Comparison of ENCODE assay signal across 10 cellular contexts in the genomic region with DNA sequence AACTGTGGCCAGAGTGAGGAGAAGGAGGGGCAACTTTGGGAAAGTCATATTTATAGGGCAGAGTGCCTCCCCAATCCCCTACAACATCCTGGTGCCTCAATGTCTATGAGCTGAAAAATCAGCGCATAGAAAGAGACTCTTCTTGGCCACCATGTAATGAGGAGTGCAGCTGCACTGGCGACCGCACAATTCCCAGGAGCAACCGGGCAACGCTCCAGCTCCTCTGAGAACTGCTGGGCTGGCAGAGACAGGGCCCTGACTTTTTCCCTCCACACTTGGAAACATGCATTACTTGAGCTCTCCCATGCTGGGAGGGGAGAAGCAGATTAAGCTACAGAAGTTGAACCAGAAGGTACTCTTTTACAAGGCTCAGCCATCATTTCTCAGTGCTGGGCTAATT. TPM values are rescaled to one million over a fixed set of nuclear protein-coding genes. Genes with fewer than 3 reads are reported as not detected.
A peak's percentile ranks its signal among the peaks of the same experiment; 100 is the strongest.
DNase-seq lines count a peak whose midpoint lies in the region; ATAC-seq and TF ChIP-seq lines count a peak whose summit lies in the region.
"Had no signal": no experiment of that assay in that cellular context is flagged by ENCODE, and none has a peak within 500 bp of the region (broad histone marks: within the 10 kb centered on the region; RNA-seq: fewer than 3 reads in every experiment).

No MANE protein-coding gene starts in this region.

- no peaks in the 10 kb centered on the region for H3K9me3 Mint-ChIP-seq in activated CD8-positive, alpha-beta memory T cell treated with anti-CD3 and anti-CD28 coated beads, Interleukin-2, amount 10 ng/mL, durations not matched to agents 7 days and 5 days (ENCODE audit: low read depth)
- H3K9me3 Mint-ChIP-seq: activated naive CD4-positive, alpha-beta T cell treated with anti-CD3 and anti-CD28 coated beads, Interleukin-2, amount 10 ng/mL, durations not matched to agents 7 days and 5 days; memory B cell had no signal

- H3K4me3 ChIP-seq in GM23248 (no peak overlapping the region), SK-N-SH (ENCODE audit: low read depth in 2 of 2, low read length in 1 of 2) (no peak overlapping the region), heart right ventricle (no peak overlapping the region), retinal pigment epithelial cell (ENCODE audit: low read length) (no peak overlapping the region)

- H3K9ac ChIP-seq in GM23248 (no peak overlapping the region), SK-N-SH (no peak overlapping the region)

- peak; percentile 85 for DNase-seq in GM23248
- DNase-seq in SK-N-SH, result peak; percentile 11
- DNase-seq in heart right ventricle, result peak; percentile 85 to 88
- peak; percentile 77 for DNase-seq in retinal pigment epithelial cell (ENCODE audit: low read depth)
- no peak for DNase-seq in stimulated activated CD4-positive, alpha-beta T cell treated with anti-CD3 and anti-CD28 coated beads, Interleukin-15, amount 100 ng/mL, for 24 hours
- DNase-seq in activated CD8-positive, alpha-beta memory T cell treated with anti-CD3 and anti-CD28 coated beads, Interleukin-2, amount 10 ng/mL, durations not matched to agents 7 days and 5 days, result no peak
- no peak for DNase-seq in omental fat pad (ENCODE audit: low spot score)
- DNase-seq: activated naive CD4-positive, alpha-beta T cell treated with anti-CD3 and anti-CD28 coated beads, Interleukin-2, amount 10 ng/mL, durations not matched to agents 7 days and 5 days had no signal

- no peaks in the 10 kb centered on the region for H3K36me3 Mint-ChIP-seq in activated CD8-positive, alpha-beta memory T cell treated with anti-CD3 and anti-CD28 coated beads, Interleukin-2, amount 10 ng/mL, durations not matched to agents 7 days and 5 days
- H3K36me3 Mint-ChIP-seq: activated naive CD4-positive, alpha-beta T cell treated with anti-CD3 and anti-CD28 coated beads, Interleukin-2, amount 10 ng/mL, durations not matched to agents 7 days and 5 days; memory B cell had no signal

- POLR2A ChIA-PET in SK-N-SH (lab: Yijun Ruan, JAX), result interaction anchor here (0.6 kb wide), 1 partner anchor 240 kb away, joined by 3 read pairs; no protein-coding TSS in a partner anchor

- ATAC-seq in heart right ventricle (peak; percentile 85 to 95 (median 95)), esophagus mucosa (no peak), omental fat pad (ENCODE audit: low FRiP score) (no peak)
- no peak for ATAC-seq in activated CD8-positive, alpha-beta memory T cell treated with anti-CD3 and anti-CD28 coated beads, Interleukin-2, amount 10 ng/mL, durations not matched to agents 7 days and 5 days

- H3K9me2 ChIP-seq in GM23248 (ENCODE audit: insufficient read depth), result no peaks in the 10 kb centered on the region
- no peaks in the 10 kb centered on the region for H3K9me2 ChIP-seq in SK-N-SH

- no peak for TF ChIP-seq EP300 in SK-N-SH (IDR thresholded peaks at IDR 0.05; ENCODE audit: borderline replicate concordance in 1 of 2, low read depth in 1 of 2, low read length in 1 of 2)

- H3K27ac ChIP-seq in GM23248 (peak overlapping the region; percentile 25; the same call in 1 of the 2 replicates), SK-N-SH (ENCODE audit: low read depth in 2 of 2, low read length in 1 of 2) (peak overlapping the region in 1 of 2 experiments; percentile 21; a peak in 1 of 4 replicates), heart right ventricle (peak overlapping the region in 4 of 10 donors; percentile 13 to 66 (median 52))

- H3K27me3 Mint-ChIP-seq in activated CD8-positive, alpha-beta memory T cell treated with anti-CD3 and anti-CD28 coated beads, Interleukin-2, amount 10 ng/mL, durations not matched to agents 7 days and 5 days, result peaks cover 5% of the 10 kb centered on the region
- H3K27me3 Mint-ChIP-seq: memory B cell had no signal

- no peaks in the 10 kb centered on the region for H3K27me3 ChIP-seq in GM23248 (replicated peaks; ENCODE audit: insufficient read depth)
- no peaks in the 10 kb centered on the region for H3K27me3 ChIP-seq in SK-N-SH (ENCODE audit: insufficient read depth)
- H3K27me3 ChIP-seq in heart right ventricle, result no peaks in the 10 kb centered on the region

- H3K4me1 Mint-ChIP-seq in activated CD8-positive, alpha-beta memory T cell treated with anti-CD3 and anti-CD28 coated beads, Interleukin-2, amount 10 ng/mL, durations not matched to agents 7 days and 5 days, result no peaks in the 10 kb centered on the region
- H3K4me1 Mint-ChIP-seq: activated naive CD4-positive, alpha-beta T cell treated with anti-CD3 and anti-CD28 coated beads, Interleukin-2, amount 10 ng/mL, durations not matched to agents 7 days and 5 days had no signal

- H3K9me3 ChIP-seq in GM23248 (ENCODE audit: low read depth), result no peaks in the 10 kb centered on the region
- no peaks in the 10 kb centered on the region for H3K9me3 ChIP-seq in SK-N-SH
- no peaks in the 10 kb centered on the region for H3K9me3 ChIP-seq in heart right ventricle

- no peak for TF ChIP-seq RAD21 in SK-N-SH (IDR thresholded peaks at IDR 0.05; ENCODE audit: low read length)

- in situ Hi-C loops in GM23248 (cut with MboI), result no loop called here

- no peak overlapping the region for H3K4me3 Mint-ChIP-seq in activated CD8-positive, alpha-beta memory T cell treated with anti-CD3 and anti-CD28 coated beads, Interleukin-2, amount 10 ng/mL, durations not matched to agents 7 days and 5 days
- H3K4me3 Mint-ChIP-seq: activated naive CD4-positive, alpha-beta T cell treated with anti-CD3 and anti-CD28 coated beads, Interleukin-2, amount 10 ng/mL, durations not matched to agents 7 days and 5 days; memory B cell had no signal

- H3K4me2 ChIP-seq in GM23248 (ENCODE audit: unreplicated experiment) (peak overlapping the region; percentile 4), SK-N-SH (peak overlapping the region; percentile 61; the same call in 1 of the 2 replicates)

- H3K79me2 ChIP-seq in GM23248 (ENCODE audit: insufficient read depth) (no peaks in the 10 kb centered on the region), SK-N-SH (ENCODE audit: insufficient read depth) (no peaks in the 10 kb centered on the region)

- CTCF ChIA-PET in SK-N-SH (lab: Yijun Ruan, JAX), result interaction anchor here (0.7 kb wide), 1 partner anchor 50 kb away, joined by 3 read pairs; no protein-coding TSS in a partner anchor
- CTCF ChIA-PET in activated CD8-positive, alpha-beta memory T cell treated with anti-CD3 and anti-CD28 coated beads, Interleukin-2, amount 10 ng/mL, durations not matched to agents 7 days and 5 days (lab: Charles Lee), result no interaction called here

- H3K27ac Mint-ChIP-seq in activated CD8-positive, alpha-beta memory T cell treated with anti-CD3 and anti-CD28 coated beads, Interleukin-2, amount 10 ng/mL, durations not matched to agents 7 days and 5 days, result no peak overlapping the region
- H3K27ac Mint-ChIP-seq: activated naive CD4-positive, alpha-beta T cell treated with anti-CD3 and anti-CD28 coated beads, Interleukin-2, amount 10 ng/mL, durations not matched to agents 7 days and 5 days; memory B cell had no signal

- H2AFZ ChIP-seq in GM23248 (0 out of 2 replicates have a peak overlapping the region, but pooled peaks have one; percentile 2), SK-N-SH (ENCODE audit: low read depth) (peak overlapping the region; percentile 48; the same call in 1 of the 2 replicates)

- TF ChIP-seq CTCF in SK-N-SH (IDR thresholded peaks at IDR 0.05), result no peak
- TF ChIP-seq CTCF in heart right ventricle (IDR thresholded peaks at IDR 0.05), result no peak
- TF ChIP-seq CTCF in retinal pigment epithelial cell (conservative IDR thresholded peaks at IDR 0.05; ENCODE audit: low read depth, low read length), result no peak
- no peak for TF ChIP-seq CTCF in omental fat pad (IDR thresholded peaks at IDR 0.05)

- 13 to 22% methylated on average over 5 of the region's 5 CpGs for WGBS in GM23248 (ENCODE audit: low coverage in 1 of 2, low lambda C conversion rate in 2 of 2, missing lambda C conversion rate in 2 of 2), 2 experiments
- WGBS in SK-N-SH (ENCODE audit: low lambda C conversion rate), result 69% methylated on average over 5 of the region's 5 CpGs
- WGBS in heart right ventricle, 2 donors, result 6 to 16% methylated on average over 5 of the region's 5 CpGs

- H3K4me1 ChIP-seq in GM23248 (ENCODE audit: insufficient read depth), result peaks cover 21% of the 10 kb centered on the region
- H3K4me1 ChIP-seq in SK-N-SH (ENCODE audit: control insufficient read depth in 1 of 2, insufficient read depth in 2 of 2, low read depth in 1 of 2, low read length in 1 of 2), result peaks cover 0 to 4% of the 10 kb centered on the region in 2 experiments; a peak in 1 of 4 replicates
- H3K4me1 ChIP-seq in heart right ventricle, result peaks cover 0 to 24% (median 12%) of the 10 kb centered on the region in 9 donors

- intact Hi-C loops in heart right ventricle (cut with DNase I), result no loop called here

- H3K36me3 ChIP-seq in GM23248 (ENCODE audit: low read depth) (no peaks in the 10 kb centered on the region), SK-N-SH (replicated peaks in 1 of 2; ENCODE audit: control insufficient read depth in 1 of 2, insufficient read depth in 2 of 2, low read length in 1 of 2) (no peaks in the 10 kb centered on the region), heart right ventricle (no peaks in the 10 kb centered on the region)

- H3F3A ChIP-seq in GM23248 (ENCODE audit: insufficient read depth), result peaks cover 5% of the 10 kb centered on the region; the same call in 1 of the 2 replicates
- H3F3A ChIP-seq in SK-N-SH (replicated peaks; ENCODE audit: insufficient read depth), result no peaks in the 10 kb centered on the region

- no peaks in the 10 kb centered on the region for H4K20me1 ChIP-seq in GM23248 (ENCODE audit: insufficient read depth)
- H4K20me1 ChIP-seq in SK-N-SH (ENCODE audit: insufficient read depth), result no peaks in the 10 kb centered on the region

TF ChIP-seq in SK-N-SH, 30 proteins besides CTCF, POLR2A, EP300 and RAD21 (continues in another document):
- TF ChIP-seq SMC3 (IDR thresholded peaks at IDR 0.05; ENCODE audit: low read depth, low read length), result peak; percentile 10; the same call in 1 of the 2 replicates
- peak; percentile 69 for TF ChIP-seq NFIC (IDR thresholded peaks at IDR 0.05; ENCODE audit: borderline replicate concordance)
- TF ChIP-seq MXI1 (IDR thresholded peaks at IDR 0.05; ENCODE audit: low read depth, low read length), result no peak
- TF ChIP-seq GABPA (IDR thresholded peaks at IDR 0.05; ENCODE audit: low read depth), result no peak
- TF ChIP-seq FOXM1 (IDR thresholded peaks at IDR 0.05; ENCODE audit: low read depth), result no peak
- peak; percentile 53; the same call in 1 of the 2 replicates for TF ChIP-seq TCF12 (IDR thresholded peaks at IDR 0.05)

RNA-seq across cellular contexts. Expression of a gene that starts 31.4 kb away (rescaled TPM):
- total RNA-seq in GM23248 (2014; rRNA removed; shearing (Covaris generic)), result 154 and 210 TPM in 2 replicates
- polyA plus RNA-seq in GM23248 (2016; fragmentation: Nextera tagmentation; extraction: Ambion mirVana), result 105 and 109 TPM in 2 replicates
- polyA plus RNA-seq in SK-N-SH (2012; rRNA removed), result 54.4 and 61.4 TPM in 2 replicates
- 60.1 and 82.6 TPM in 2 replicates for polyA plus RNA-seq in SK-N-SH (2012; cell fraction: cytosol; rRNA removed)
- polyA plus RNA-seq in SK-N-SH (2012; cell fraction: nucleus; rRNA removed), result 47.3 and 49.0 TPM in 2 replicates
- total RNA-seq in heart right ventricle, result 10 to 100 TPM; 12.9 to 65.2 (median 16.1) TPM
- polyA plus RNA-seq in heart right ventricle, result 10 to 100 TPM in 1 of 2 donors, 1 to 10 TPM in 1; 6.7 to 12.3 TPM
- total RNA-seq in activated CD8-positive, alpha-beta memory T cell treated with anti-CD3 and anti-CD28 coated beads, Interleukin-2, amount 10 ng/mL, durations not matched to agents 7 days and 5 days, result under 1 TPM in 1 of 2 experiments, not detected in 1; 0.30 TPM
- 86.2 TPM for total RNA-seq in esophagus mucosa
- 10 to 100 TPM; 22.6 to 45.4 (median 24.0) TPM for total RNA-seq in omental fat pad

Comparison
In these comparisons a context has a peak if more than half of its experiments do, and no peak if none do; other contexts are left out.
1. DNase-seq: peak in GM23248 (single experiment), SK-N-SH (single experiment), heart right ventricle (2 of 2) and retinal pigment epithelial cell (single experiment); none in stimulated activated CD4-positive, alpha-beta T cell treated with anti-CD3 and anti-CD28 coated beads, Interleukin-15, amount 100 ng/mL, for 24 hours (single experiment), activated CD8-positive, alpha-beta memory T cell treated with anti-CD3 and anti-CD28 coated beads, Interleukin-2, amount 10 ng/mL, durations not matched to agents 7 days and 5 days (single experiment) and omental fat pad (single experiment).
2. ATAC-seq: peak in heart right ventricle (8 of 8); none in activated CD8-positive, alpha-beta memory T cell treated with anti-CD3 and anti-CD28 coated beads, Interleukin-2, amount 10 ng/mL, durations not matched to agents 7 days and 5 days (single experiment), esophagus mucosa (single experiment) and omental fat pad (single experiment).
3. RNA of a gene that starts 31.4 kb away (total RNA-seq): 154 to 210 TPM in GM23248, 86.2 TPM in esophagus mucosa (single experiment), 22.6 to 45.4 TPM in omental fat pad and 12.9 to 65.2 TPM in heart right ventricle; 0.30 TPM in activated CD8-positive, alpha-beta memory T cell treated with anti-CD3 and anti-CD28 coated beads, Interleukin-2, amount 10 ng/mL, durations not matched to agents 7 days and 5 days; every median in the first group is over 10 times any median in the second.